In genomic region chrX:41335590-41336331, GRCh38 we compare ENCODE assay signal across 8 cellular contexts. TPM values are rescaled to one million over a fixed set of nuclear protein-coding genes. Genes with fewer than 3 reads are reported as not detected.
A peak's percentile ranks its signal among the peaks of the same experiment; 100 is the strongest.
DNase-seq lines count a peak whose midpoint lies in the region; ATAC-seq, FAIRE-seq and TF ChIP-seq lines count a peak whose summit lies in the region.

No MANE protein-coding gene starts in this region.

- H3K79me2 ChIP-seq in GM23248 (ENCODE audit: insufficient read depth): peaks cover 65% of the 10 kb centered on the region

- FAIRE-seq in small intestine (lab: Jason Lieb, UNC): no peak

- H4K20me1 ChIP-seq in GM23248 (ENCODE audit: insufficient read depth): peaks cover 37% of the 10 kb centered on the region

- no peaks in the 10 kb centered on the region for H3K27me3 ChIP-seq in GM23248 (replicated peaks; ENCODE audit: insufficient read depth)
- H3K27me3 ChIP-seq in WERI-Rb-1 (ENCODE audit: insufficient read depth, low read depth, severe bottlenecking): no peaks in the 10 kb centered on the region
- no peaks in the 10 kb centered on the region for H3K27me3 ChIP-seq in small intestine (ENCODE audit: control insufficient read depth in 2 of 2, insufficient read depth in 2 of 2, low read length in 2 of 2)

- no peak overlapping the region for H2AFZ ChIP-seq in GM23248

- peak; percentile 82 for DNase-seq in GM23248
- DNase-seq in WERI-Rb-1: no peak
- DNase-seq in foreskin fibroblast: peak in 1 of 2 donors; percentile 72
- no peak for DNase-seq in small intestine
- DNase-seq in NCI-H69 (lab: John Stamatoyannopoulos, UW): no peak

- H3K9me2 ChIP-seq in GM23248 (ENCODE audit: insufficient read depth): no peaks in the 10 kb centered on the region

- WGBS in GM23248 (ENCODE audit: low coverage in 1 of 2, low lambda C conversion rate in 2 of 2, missing lambda C conversion rate in 2 of 2), 2 experiments: 2 to 4% methylated on average over 10 of the region's 10 CpGs
- WGBS in small intestine, 3 donors: 3 to 16% (median 5%) methylated on average over 10 of the region's 10 CpGs

- in situ Hi-C loops in GM23248 (cut with MboI): no loop called here

- H3K4me1 ChIP-seq in GM23248 (ENCODE audit: insufficient read depth) (peaks cover 35% of the 10 kb centered on the region), small intestine (ENCODE audit: control insufficient read depth in 2 of 2, insufficient read depth in 1 of 2, low read depth in 1 of 2, low read length in 1 of 2) (peaks cover 3 to 4% of the 10 kb centered on the region in 2 donors)

- TF ChIP-seq CTCF in WERI-Rb-1 (IDR thresholded peaks at IDR 0.05; ENCODE audit: low read depth, low read length) (no peak), foreskin fibroblast (IDR thresholded peaks at IDR 0.05; ENCODE audit: low read depth, low read length) (no peak)

- peaks cover 10% of the 10 kb centered on the region; the same call in 1 of the 2 replicates for H3K36me3 ChIP-seq in GM23248 (ENCODE audit: low read depth)
- H3K36me3 ChIP-seq in WERI-Rb-1: peaks cover 55% of the 10 kb centered on the region
- peaks cover 0 to 3% of the 10 kb centered on the region in 2 donors for H3K36me3 ChIP-seq in small intestine (ENCODE audit: control insufficient read depth in 2 of 2, insufficient read depth in 2 of 2, low read length in 2 of 2)

- peak overlapping the region; percentile 82 for H3K4me2 ChIP-seq in GM23248 (ENCODE audit: unreplicated experiment)

- H3K27ac ChIP-seq in GM23248: peak overlapping the region; percentile 100
- peak overlapping the region; percentile 100 for H3K27ac ChIP-seq in WERI-Rb-1
- H3K27ac ChIP-seq in small intestine (ENCODE audit: low read depth in 1 of 2, low read length in 1 of 2): peak overlapping the region; percentile 65 to 100

- peaks cover 40% of the 10 kb centered on the region for H3F3A ChIP-seq in GM23248 (ENCODE audit: insufficient read depth)

- H3K9me3 ChIP-seq in GM23248 (ENCODE audit: low read depth) (no peaks in the 10 kb centered on the region), WERI-Rb-1 (ENCODE audit: severe bottlenecking) (no peaks in the 10 kb centered on the region), small intestine (ENCODE audit: control insufficient read depth, low read depth) (no peaks in the 10 kb centered on the region)

- H3K9ac ChIP-seq in GM23248: peak overlapping the region; percentile 100

- ATAC-seq in GM19324 (IDR thresholded peaks at IDR 0.05; ENCODE audit: low FRiP score, unreplicated experiment) (no peak), GM18511 (IDR thresholded peaks at IDR 0.05; ENCODE audit: unreplicated experiment) (no peak), GM21786 (IDR thresholded peaks at IDR 0.05; ENCODE audit: unreplicated experiment) (no peak)

- peak overlapping the region; percentile 96 for H3K4me3 ChIP-seq in GM23248
- H3K4me3 ChIP-seq in WERI-Rb-1 (ENCODE audit: low read depth, low read length): peak overlapping the region; percentile 69
- H3K4me3 ChIP-seq in foreskin fibroblast (ENCODE audit: low read depth in 1 of 2, low read length in 2 of 2): peak overlapping the region; percentile 91 to 93
- H3K4me3 ChIP-seq in small intestine (ENCODE audit: low read depth in 1 of 2, low read length in 2 of 2): peak overlapping the region; percentile 90 to 94

RNA-seq across cellular contexts. Expression of gene DDX3X, which starts 1.8 kb away (rescaled TPM):
- 206 and 285 TPM in 2 replicates for total RNA-seq in GM23248 (2014; rRNA removed; shearing (Covaris generic))
- polyA plus RNA-seq in GM23248 (2016; fragmentation: Nextera tagmentation; extraction: Ambion mirVana) (129 and 130 TPM in 2 replicates), small intestine (100 to 1,000 TPM in 2 of 3 donors, 10 to 100 TPM in 1; 72.5 to 108 (median 102) TPM)
